In the genomic region with DNA sequence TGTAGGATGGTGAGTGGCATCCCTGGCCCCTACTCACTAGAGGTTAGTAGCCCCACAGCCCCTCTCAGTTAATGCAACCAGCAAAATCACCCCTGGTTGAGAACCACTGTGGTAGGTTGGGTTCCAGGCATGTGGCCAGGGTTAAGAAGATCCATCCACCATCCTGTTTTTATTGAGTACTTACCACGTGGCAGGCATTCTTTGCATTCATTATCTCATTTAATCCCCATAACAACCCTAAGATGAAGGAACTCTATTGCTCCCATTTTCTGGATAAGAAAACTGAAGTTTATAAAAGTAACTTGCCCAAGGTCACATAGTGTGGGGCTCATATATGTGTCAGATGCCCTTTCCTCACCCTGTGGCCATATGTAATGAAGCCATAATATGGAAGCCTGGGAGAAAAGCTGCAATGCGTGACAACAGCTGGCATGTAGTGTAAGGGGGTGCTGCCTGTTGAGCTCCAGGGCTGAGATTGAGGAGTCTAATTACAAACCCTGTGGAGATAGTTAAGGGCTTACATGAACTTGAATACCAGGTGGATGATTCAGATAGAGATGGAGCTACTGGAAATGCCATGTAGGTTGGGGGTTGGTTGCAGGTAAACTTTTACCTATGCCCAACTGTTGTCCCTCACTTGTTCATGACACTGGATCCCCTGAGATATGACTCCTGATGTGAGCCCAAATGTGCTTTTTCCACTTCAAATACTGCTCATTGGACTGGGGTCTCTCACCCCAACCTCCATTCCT, we compare ENCODE assay signal across 12 cellular contexts.
A peak's percentile ranks its signal among the peaks of the same experiment; 100 is the strongest.
DNase-seq lines count a peak whose midpoint lies in the region; ATAC-seq, FAIRE-seq and TF ChIP-seq lines count a peak whose summit lies in the region.
"Had no signal": no experiment of that assay in that cellular context is flagged by ENCODE, and none has a peak within 500 bp of the region (broad histone marks: within the 10 kb centered on the region; RNA-seq: fewer than 3 reads in every experiment).

No MANE protein-coding gene starts in this region.

- H3K27me3 ChIP-seq in AG04450 (ENCODE audit: control insufficient read depth, insufficient read depth, low read length) (no peaks in the 10 kb centered on the region), pancreas (no peaks in the 10 kb centered on the region)

- ATAC-seq in pancreas (no peak), HG02571 (IDR thresholded peaks at IDR 0.05; ENCODE audit: unreplicated experiment) (no peak), HG02938 (IDR thresholded peaks at IDR 0.05; ENCODE audit: unreplicated experiment) (no peak)
- ATAC-seq: GM23338 had no signal

- H3K27ac ChIP-seq in AG04450 (ENCODE audit: low read depth, low read length) (peak overlapping the region; percentile 81), pancreas (peak overlapping the region; percentile 62 to 78 (median 74))

- intact Hi-C loops in pancreas (cut with DNase I) = no loop called here

- no peak overlapping the region for H3K4me3 ChIP-seq in AG04450 (ENCODE audit: low read depth, low read length)
- no peak overlapping the region for H3K4me3 ChIP-seq in epithelial cell of esophagus (ENCODE audit: low read length)
- no peak overlapping the region for H3K4me3 ChIP-seq in pancreas
- H3K4me3 ChIP-seq: GM23338 had no signal

- peaks cover 16 to 22% (median 21%) of the 10 kb centered on the region in 3 donors for H3K4me1 ChIP-seq in pancreas

- no peak for FAIRE-seq in pancreas (lab: Jason Lieb, UNC)
- FAIRE-seq: TTC549 had no signal

- POLR2A ChIA-PET in AG04450 (lab: Yijun Ruan, JAX) = interaction anchor here (0.5 to 1.6 kb wide), 2 partner anchors 165 to 425 kb away, joined by 5 to 7 read pairs; no protein-coding TSS in a partner anchor

- TF ChIP-seq CTCF in AG04450 (IDR thresholded peaks at IDR 0.05; ENCODE audit: low read depth, low read length) = no peak
- no peak for TF ChIP-seq CTCF in epithelial cell of esophagus (IDR thresholded peaks at IDR 0.05; ENCODE audit: insufficient read depth, low read depth, low read length, missing control alignments)
- no peak for TF ChIP-seq CTCF in pancreas (IDR thresholded peaks at IDR 0.05)

- H3K9me3 ChIP-seq in AG04450 (ENCODE audit: control insufficient read depth, insufficient read depth, low read length) = no peaks in the 10 kb centered on the region
- H3K9me3 ChIP-seq in pancreas = no peaks in the 10 kb centered on the region

- DNase-seq in AG04450 (ENCODE audit: low read depth, low spot score) = no peak
- DNase-seq in NCI-H446 (lab: John Stamatoyannopoulos, UW) = peak; percentile 44 to 67
- peak; percentile 73 for DNase-seq in epithelial cell of esophagus (ENCODE audit: low read depth)
- DNase-seq in pancreas = no peak
- DNase-seq in NCI-H2196 (lab: John Stamatoyannopoulos, UW; ENCODE audit: unreplicated experiment) = no peak
- no peak for DNase-seq in amygdala (lab: John Stamatoyannopoulos, UW)
- DNase-seq: activated effector memory CD4-positive, alpha-beta T cell treated with anti-CD3 and anti-CD28 coated beads, Interleukin-2, amount 50 U/mL, for 16 hours; CD8-positive, alpha-beta memory T cell had no signal

- CTCF ChIA-PET in AG04450 (lab: Charles Lee) = interaction anchor here (0.6 to 1.0 kb wide), 3 partner anchors 67 to 476 kb away, joined by 3 to 7 read pairs (median 3); no protein-coding TSS in a partner anchor

- WGBS in pancreas, 2 donors = 74 to 80% methylated on average over 2 of the region's 2 CpGs

- no peaks in the 10 kb centered on the region for H3K36me3 ChIP-seq in pancreas

Comparison
In these comparisons a context has a peak if more than half of its experiments do, and no peak if none do; other contexts are left out.
1. DNase-seq: peak in NCI-H446 (2 of 2) and epithelial cell of esophagus (single experiment); none in AG04450 (single experiment), pancreas (0 of 6), NCI-H2196 (single experiment) and amygdala (0 of 56).